ENCODE assay signal across 9 cellular contexts in genomic region chr7:100546868-100547800, GRCh38. TPM values are rescaled to one million over a fixed set of nuclear protein-coding genes. Genes with fewer than 3 reads are reported as not detected.
DNase-seq lines count a peak whose midpoint lies in the region; ATAC-seq and TF ChIP-seq lines count a peak whose summit lies in the region.
"Had no signal": no experiment of that assay in that cellular context is flagged by ENCODE, and none has a peak within 500 bp of the region (broad histone marks: within the 10 kb centered on the region; RNA-seq: fewer than 3 reads in every experiment).

No MANE protein-coding gene starts in this region.

- H3K27me3 ChIP-seq in dorsolateral prefrontal cortex, result no peaks in the 10 kb centered on the region
- H3K27me3 ChIP-seq in parathyroid adenoma (ENCODE audit: control insufficient read depth, insufficient read depth, low read length), result no peaks in the 10 kb centered on the region

- H3K4me2 ChIP-seq in parathyroid adenoma (ENCODE audit: low read length), result peak overlapping the region; percentile 42

- ATAC-seq in HG02884 (IDR thresholded peaks at IDR 0.05; ENCODE audit: unreplicated experiment), result no peak

- no peak overlapping the region for H3K9ac ChIP-seq in parathyroid adenoma

- intact Hi-C loops in dorsolateral prefrontal cortex (cut with DNase I), result no loop called here

- H3K36me3 ChIP-seq in parathyroid adenoma (ENCODE audit: control insufficient read depth, insufficient read depth, low read length), result no peaks in the 10 kb centered on the region

- H3K79me2 ChIP-seq in parathyroid adenoma, result peaks cover 3% of the 10 kb centered on the region

- H3K27ac ChIP-seq in dorsolateral prefrontal cortex (peak overlapping the region; percentile 18 to 95 (median 85)), parathyroid adenoma (peak overlapping the region; percentile 92)

- no peak overlapping the region for H2AFZ ChIP-seq in parathyroid adenoma

- H3K9me3 ChIP-seq in parathyroid adenoma (ENCODE audit: control insufficient read depth, low read length), result no peaks in the 10 kb centered on the region

- H3K4me1 ChIP-seq in parathyroid adenoma, result peaks cover 43% of the 10 kb centered on the region

- TF ChIP-seq CTCF in dorsolateral prefrontal cortex (IDR thresholded peaks at IDR 0.05 in 54 of 56, conservative IDR thresholded peaks at IDR 0.05 in 2 of 56; ENCODE audit: low read depth in 1 of 56, partially characterized antibody in 56 of 56) (no peak), parathyroid adenoma (IDR thresholded peaks at IDR 0.05) (no peak), foreskin fibroblast (IDR thresholded peaks at IDR 0.05; ENCODE audit: low read depth, low read length) (no peak)

- DNase-seq in DMS153 (lab: John Stamatoyannopoulos, UW) (peak; percentile 49), NCI-H2196 (lab: John Stamatoyannopoulos, UW; ENCODE audit: unreplicated experiment) (peak; percentile 49), dorsolateral prefrontal cortex (peak in 1 of 10 donors; percentile 21), foreskin fibroblast (no peak), H4 (ENCODE audit: low spot score) (no peak)
- no peak for DNase-seq in effector CD4-positive, alpha-beta T cell
- DNase-seq: NK-92 treated with Interleukin-12 subunit alpha and Interleukin-12 subunit beta, amount 100 ng/mL, for 24 hours had no signal

- H3K4me3 ChIP-seq in dorsolateral prefrontal cortex (peak overlapping the region in 19 of 59 donors; percentile 1 to 33 (median 15)), parathyroid adenoma (ENCODE audit: low read depth, low read length) (no peak overlapping the region), foreskin fibroblast (ENCODE audit: low read depth in 1 of 2, low read length in 2 of 2) (no peak overlapping the region)

RNA-seq across cellular contexts. Expression of gene AGFG2, which starts 8.1 kb away (rescaled TPM):
- 100 to 1,000 TPM in 1 of 120 experiments, 10 to 100 TPM in 119; 26.9 to 118 (median 44.7) TPM for total RNA-seq in dorsolateral prefrontal cortex
- total RNA-seq in H4 (2014; rRNA removed; shearing (Covaris generic)), result 4.9 and 7.6 TPM in 2 replicates

RNA-seq across cellular contexts. Expression of gene SAP25, which starts 26.6 kb away (rescaled TPM):
- total RNA-seq in dorsolateral prefrontal cortex, result 10 to 100 TPM in 9 of 120 experiments, 1 to 10 TPM in 107, under 1 TPM in 1, not detected in 3; 0.63 to 14.5 (median 4.3) TPM
- total RNA-seq in H4 (2014; rRNA removed; shearing (Covaris generic)), result not detected in 2 replicates

RNA-seq across cellular contexts. Expression of gene LRCH4, which starts 38.8 kb away (rescaled TPM):
- 10 to 100 TPM; 29.1 to 86.0 (median 48.3) TPM for total RNA-seq in dorsolateral prefrontal cortex
- total RNA-seq in H4 (2014; rRNA removed; shearing (Covaris generic)), result 3.4 TPM in 2 replicates

RNA-seq across cellular contexts. Expression of gene FBXO24, which starts 39.0 kb away (rescaled TPM):
- total RNA-seq in dorsolateral prefrontal cortex, result 1 to 10 TPM in 64 of 120 experiments, under 1 TPM in 49, not detected in 7; 0.23 to 3.2 (median 1.1) TPM
- total RNA-seq in H4 (2014; rRNA removed; shearing (Covaris generic)), result 0.15 TPM in 1 of 2 replicates, not detected in the other

RNA-seq across cellular contexts. Expression of gene PCOLCE, which starts 55.0 kb away (rescaled TPM):
- 10 to 100 TPM in 38 of 120 experiments, 1 to 10 TPM in 82; 2.5 to 20.4 (median 7.2) TPM for total RNA-seq in dorsolateral prefrontal cortex
- total RNA-seq in H4 (2014; rRNA removed; shearing (Covaris generic)), result 123 and 180 TPM in 2 replicates

Comparison
In these comparisons a context has a peak if more than half of its experiments do, and no peak if none do; other contexts are left out.
1. DNase-seq: peak in DMS153 (single experiment) and NCI-H2196 (single experiment); none in foreskin fibroblast (0 of 2), effector CD4-positive, alpha-beta T cell (single experiment) and H4 (single experiment).